In the genomic region with DNA sequence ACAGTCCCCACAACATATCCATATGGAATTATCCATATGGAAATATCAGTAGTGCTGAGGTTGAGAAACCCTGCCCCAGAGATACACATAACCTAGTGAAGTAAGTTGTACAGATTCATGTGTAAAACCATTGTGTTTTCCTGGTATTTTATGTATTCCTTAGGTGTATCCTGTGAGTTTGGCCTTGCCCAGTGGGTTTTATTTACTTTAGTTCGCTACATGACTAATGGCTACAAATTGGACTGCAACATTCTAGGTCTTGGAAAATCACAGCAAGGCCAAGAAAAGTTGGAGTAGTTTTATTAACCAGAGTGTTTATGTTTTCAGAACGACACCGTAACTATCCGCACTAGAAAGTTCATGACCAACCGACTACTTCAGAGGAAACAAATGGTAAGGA, we compare ENCODE assay signal across 8 cellular contexts. TPM values are rescaled to one million over a fixed set of nuclear protein-coding genes. Genes with fewer than 3 reads are reported as not detected.
DNase-seq lines count a peak whose midpoint lies in the region; ATAC-seq, FAIRE-seq and TF ChIP-seq lines count a peak whose summit lies in the region.

No MANE protein-coding gene starts in this region.

- no peaks in the 10 kb centered on the region for H3K27me3 ChIP-seq in adrenal gland
- no peaks in the 10 kb centered on the region for H3K27me3 ChIP-seq in transverse colon

- H3K4me1 ChIP-seq in adrenal gland (replicated peaks in 1 of 2) (peaks cover 12 to 52% of the 10 kb centered on the region in 2 donors), kidney (ENCODE audit: control insufficient read depth in 1 of 2, insufficient read depth in 1 of 2, low read depth in 1 of 2, low read length in 2 of 2) (peaks cover 6 to 7% of the 10 kb centered on the region in 2 donors), transverse colon (peaks cover 7 to 35% (median 25%) of the 10 kb centered on the region in 4 donors)

- peaks cover 53% of the 10 kb centered on the region for H3K4me1 Mint-ChIP-seq in activated naive CD4-positive, alpha-beta T cell treated with anti-CD3 and anti-CD28 coated beads for 36 hours (ENCODE audit: low read depth)

- peak overlapping the region; percentile 71 to 81 for H3K9ac ChIP-seq in kidney (ENCODE audit: low read length in 2 of 2)

- no peaks in the 10 kb centered on the region for H3K27me3 Mint-ChIP-seq in activated naive CD4-positive, alpha-beta T cell treated with anti-CD3 and anti-CD28 coated beads for 36 hours (ENCODE audit: low read depth)

- H3K9me3 ChIP-seq in adrenal gland (replicated peaks in 1 of 3) (no peaks in the 10 kb centered on the region), kidney (ENCODE audit: control insufficient read depth in 1 of 2, low read length in 2 of 2) (no peaks in the 10 kb centered on the region), transverse colon (no peaks in the 10 kb centered on the region)

- H3K36me3 Mint-ChIP-seq in activated naive CD4-positive, alpha-beta T cell treated with anti-CD3 and anti-CD28 coated beads for 36 hours (ENCODE audit: low read depth): peaks cover 55% of the 10 kb centered on the region

- TF ChIP-seq CTCF in adrenal gland (IDR thresholded peaks at IDR 0.05) (no peak), kidney (IDR thresholded peaks at IDR 0.05; ENCODE audit: borderline replicate concordance, extremely low read depth, insufficient read depth) (no peak), transverse colon (IDR thresholded peaks at IDR 0.05) (no peak)

- TF ChIP-seq POLR2A in adrenal gland (IDR thresholded peaks at IDR 0.05): no peak
- no peak for TF ChIP-seq POLR2A in transverse colon (IDR thresholded peaks at IDR 0.05)

- intact Hi-C loops in activated naive CD4-positive, alpha-beta T cell treated with anti-CD3 and anti-CD28 coated beads for 36 hours (cut with micrococcal nuclease): loop anchor here (10.0 kb wide), 1 partner anchor 1410 kb away; a partner anchor contains a TSS
- intact Hi-C loops in adrenal gland (cut with DNase I) (no loop called here), kidney (cut with DNase I) (no loop called here), transverse colon (cut with DNase I; ENCODE audit: low total_unique reads) (no loop called here)

- CTCF ChIA-PET in activated naive CD4-positive, alpha-beta T cell treated with anti-CD3 and anti-CD28 coated beads for 36 hours (lab: Charles Lee): interaction anchor here (3.0 kb wide), 1 partner anchor 12 kb away, joined by 23 read pairs; no protein-coding TSS in a partner anchor

- in situ Hi-C loops in transverse colon (cut with MboI; ENCODE audit: low pct_ligation_motif_present in 1 of 4, low pct_unique_long_range_greater_than_20kb in 1 of 4, low sequenced_read_pairs in 3 of 4): loop anchor here in 2 of 4 donors (25.0 kb wide), 1 partner anchor 1152 kb away; no protein-coding TSS in a partner anchor

- DNase-seq in activated naive CD4-positive, alpha-beta T cell treated with anti-CD3 and anti-CD28 coated beads for 36 hours: no peak
- DNase-seq in activated naive CD4-positive, alpha-beta T cell treated with anti-CD3 and anti-CD28 coated beads, Interleukin-2, amount 50 U/mL, for 16 hours: no peak
- DNase-seq in adrenal gland: peak in 1 of 7 donors; percentile 5
- no peak for DNase-seq in kidney
- no peak for DNase-seq in transverse colon
- DNase-seq in activated effector memory CD4-positive, alpha-beta T cell treated with anti-CD3 and anti-CD28 coated beads, Interleukin-2, amount 50 U/mL, for 16 hours: no peak
- DNase-seq in stimulated activated CD4-positive, alpha-beta T cell treated with anti-CD3 and anti-CD28 coated beads, Interleukin-4, amount 100 ng/mL, for 4 hours: no peak

- peaks cover 0 to 49% of the 10 kb centered on the region in 2 donors for H3K36me3 ChIP-seq in adrenal gland (replicated peaks in 1 of 2)
- H3K36me3 ChIP-seq in kidney (ENCODE audit: control insufficient read depth in 1 of 2, insufficient read depth in 2 of 2, low read length in 2 of 2): peaks cover 24 to 42% of the 10 kb centered on the region in 2 donors
- peaks cover 0 to 37% (median 16%) of the 10 kb centered on the region in 4 donors for H3K36me3 ChIP-seq in transverse colon

- no peak for TF ChIP-seq EP300 in transverse colon (IDR thresholded peaks at IDR 0.05; ENCODE audit: low read depth)

- WGBS in adrenal gland, 4 donors: 36 to 47% (median 43%) methylated on average over 5 of the region's 5 CpGs
- 41 to 53% methylated on average over 5 of the region's 5 CpGs for WGBS in transverse colon (ENCODE audit: low coverage in 1 of 2), 2 donors

- H3K9me3 Mint-ChIP-seq in activated naive CD4-positive, alpha-beta T cell treated with anti-CD3 and anti-CD28 coated beads for 36 hours: no peaks in the 10 kb centered on the region

- FAIRE-seq in kidney (lab: Jason Lieb, UNC): no peak

- peak overlapping the region; percentile 88 for H3K4me3 Mint-ChIP-seq in activated naive CD4-positive, alpha-beta T cell treated with anti-CD3 and anti-CD28 coated beads for 36 hours

- peak overlapping the region; percentile 87 for H3K27ac Mint-ChIP-seq in activated naive CD4-positive, alpha-beta T cell treated with anti-CD3 and anti-CD28 coated beads for 36 hours

- no peak for ATAC-seq in GM21526 (IDR thresholded peaks at IDR 0.05; ENCODE audit: low FRiP score, unreplicated experiment)

- peak overlapping the region in 3 of 5 donors; percentile 35 to 75 (median 61) for H3K27ac ChIP-seq in adrenal gland
- no peak overlapping the region for H3K27ac ChIP-seq in kidney (ENCODE audit: low read depth in 2 of 2, low read length in 2 of 2)
- peak overlapping the region; percentile 67 to 83 (median 76) for H3K27ac ChIP-seq in transverse colon

- peak overlapping the region in 2 of 4 donors; percentile 54 to 76 for H3K4me3 ChIP-seq in adrenal gland
- peak overlapping the region; percentile 73 to 97 for H3K4me3 ChIP-seq in kidney (ENCODE audit: low read length in 2 of 2)
- H3K4me3 ChIP-seq in transverse colon: peak overlapping the region in 2 of 4 donors; percentile 60 to 67

RNA-seq across cellular contexts. Expression of a gene that starts 1.4 kb away (rescaled TPM):
- total RNA-seq in activated naive CD4-positive, alpha-beta T cell treated with anti-CD3 and anti-CD28 coated beads for 36 hours: 1,000 to 10,000 TPM; 2,424 to 2,524 TPM
- total RNA-seq in adrenal gland (1,000 to 10,000 TPM; 1,129 to 2,121 (median 1,401) TPM), kidney (1,088 TPM), transverse colon (1,000 to 10,000 TPM in 3 of 4 donors, 100 to 1,000 TPM in 1; 562 to 2,370 (median 1,752) TPM)
- polyA plus RNA-seq in adrenal gland (1,000 to 10,000 TPM; 3,413 to 4,974 (median 3,878) TPM), kidney (ENCODE audit: insufficient read depth, low read depth, low replicate concordance) (3,199 TPM)

RNA-seq across cellular contexts. Expression of a gene that starts 5.7 kb away (rescaled TPM):
- 10 to 100 TPM; 14.1 to 14.2 TPM for total RNA-seq in activated naive CD4-positive, alpha-beta T cell treated with anti-CD3 and anti-CD28 coated beads for 36 hours
- total RNA-seq in adrenal gland: 10 to 100 TPM in 7 of 8 donors, 1 to 10 TPM in 1; 9.6 to 18.4 (median 15.5) TPM
- polyA plus RNA-seq in adrenal gland: 10 to 100 TPM in 1 of 3 donors, 1 to 10 TPM in 2; 6.8 to 11.7 (median 7.0) TPM
- total RNA-seq in kidney: 13.3 TPM
- 4.9 TPM for polyA plus RNA-seq in kidney (ENCODE audit: insufficient read depth, low read depth, low replicate concordance)
- total RNA-seq in transverse colon: 10 to 100 TPM in 3 of 4 donors, 1 to 10 TPM in 1; 8.0 to 16.8 (median 13.1) TPM

Comparison
In these comparisons a context has a peak if more than half of its experiments do, and no peak if none do; other contexts are left out.
1. H3K27ac ChIP-seq: peak in adrenal gland (3 of 5) and transverse colon (4 of 4); none in kidney (0 of 2).